18 cellular contexts compared by ENCODE assay signal in the genomic region with DNA sequence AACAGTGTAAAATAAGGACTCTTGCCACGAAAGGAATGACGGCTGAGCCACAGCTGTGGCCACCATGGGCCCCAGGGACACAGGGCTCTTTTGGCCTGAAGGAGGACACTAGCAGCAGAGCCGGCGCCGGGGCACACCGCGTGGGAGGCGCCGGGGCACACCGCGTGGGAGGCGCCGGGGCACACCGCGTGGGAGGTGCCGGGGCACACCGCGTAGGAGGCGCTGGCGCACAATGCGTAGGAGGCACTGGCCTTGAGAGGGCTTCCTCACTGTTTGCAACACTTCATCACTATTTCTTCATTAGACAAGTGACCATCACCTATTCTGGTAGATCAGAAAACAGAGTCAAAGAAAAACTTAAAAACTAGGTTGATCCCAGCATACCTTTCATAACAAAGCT. TPM values are rescaled to one million over a fixed set of nuclear protein-coding genes. Genes with fewer than 3 reads are reported as not detected.
DNase-seq lines count a peak whose midpoint lies in the region; ATAC-seq and TF ChIP-seq lines count a peak whose summit lies in the region.
"Had no signal": no experiment of that assay in that cellular context is flagged by ENCODE, and none has a peak within 500 bp of the region (broad histone marks: within the 10 kb centered on the region; RNA-seq: fewer than 3 reads in every experiment).

No MANE protein-coding gene starts in this region.

- peaks cover 0 to 5% of the 10 kb centered on the region in 2 experiments; a peak in 1 of 3 replicates for H3K36me3 ChIP-seq in HEK293 (ENCODE audit: control insufficient read depth in 2 of 2, insufficient read depth in 1 of 2, low read length in 2 of 2)
- peaks cover 0 to 31% (median 10%) of the 10 kb centered on the region in 4 donors for H3K36me3 ChIP-seq in esophagus muscularis mucosa
- H3K36me3 ChIP-seq in vagina = no peaks in the 10 kb centered on the region
- H3K36me3 ChIP-seq: colonic mucosa, WERI-Rb-1 had no signal

- TF ChIP-seq POLR2A in esophagus muscularis mucosa (IDR thresholded peaks at IDR 0.05; ENCODE audit: low read depth) (no peak), vagina (IDR thresholded peaks at IDR 0.05) (no peak)

- H3K27me3 Mint-ChIP-seq in nephron progenitor cell (ENCODE audit: low read depth, poor library complexity) = no peaks in the 10 kb centered on the region
- H3K27me3 Mint-ChIP-seq: activated CD4-positive, alpha-beta T cell treated with anti-CD3 and anti-CD28 coated beads, Interleukin-2, amount 10 ng/mL, durations not matched to agents 7 days and 5 days had no signal

- CTCF ChIA-PET in HEK293 (lab: Yijun Ruan, JAX) = no interaction called here

- no peak overlapping the region for H3K4me3 Mint-ChIP-seq in nephron progenitor cell
- H3K4me3 Mint-ChIP-seq: activated CD4-positive, alpha-beta T cell treated with anti-CD3 and anti-CD28 coated beads, Interleukin-2, amount 10 ng/mL, durations not matched to agents 7 days and 5 days; endodermal cell had no signal

- peaks cover 12% of the 10 kb centered on the region for H3K4me1 Mint-ChIP-seq in nephron progenitor cell
- H3K4me1 Mint-ChIP-seq: endodermal cell had no signal

- H3K27ac ChIP-seq in HEK293 (ENCODE audit: extremely low read depth, low read depth, low read length) = no peak overlapping the region
- H3K27ac ChIP-seq in esophagus muscularis mucosa (replicated peaks in 1 of 4) = peak overlapping the region; percentile 38 to 80 (median 69)
- no peak overlapping the region for H3K27ac ChIP-seq in vagina
- H3K27ac ChIP-seq: brain microvascular endothelial cell, colonic mucosa, testis, WERI-Rb-1 had no signal

- intact Hi-C loops in esophagus muscularis mucosa (cut with DNase I) = no loop called here
- intact Hi-C loops in vagina (cut with DNase I) = no loop called here

- H3K4me3 ChIP-seq in HEK293 (ENCODE audit: low read depth, low read length) = no peak overlapping the region
- H3K4me3 ChIP-seq in esophagus muscularis mucosa = no peak overlapping the region
- no peak overlapping the region for H3K4me3 ChIP-seq in vagina
- H3K4me3 ChIP-seq: colonic mucosa, testis had no signal

- no peak for TF ChIP-seq CTCF in HEK293 (tag by site-specific recombination; IDR thresholded peaks at IDR 0.05)
- no peak for TF ChIP-seq CTCF in esophagus muscularis mucosa (IDR thresholded peaks at IDR 0.05)
- no peak for TF ChIP-seq CTCF in nephron progenitor cell (IDR thresholded peaks at IDR 0.05)
- no peak for TF ChIP-seq CTCF in vagina (IDR thresholded peaks at IDR 0.05)

- H3K27me3 ChIP-seq in esophagus muscularis mucosa (no peaks in the 10 kb centered on the region), vagina (no peaks in the 10 kb centered on the region)
- H3K27me3 ChIP-seq: brain microvascular endothelial cell, colonic mucosa, testis had no signal

- no peak for TF ChIP-seq EP300 in esophagus muscularis mucosa (IDR thresholded peaks at IDR 0.05)

- peaks cover 80% of the 10 kb centered on the region for H3K36me3 Mint-ChIP-seq in nephron progenitor cell (ENCODE audit: low read depth)

- H3K9me3 Mint-ChIP-seq in nephron progenitor cell = peaks cover 55% of the 10 kb centered on the region

- H3K9me3 ChIP-seq in HEK293 (ENCODE audit: control insufficient read depth, insufficient read depth, low read depth, low read length) (no peaks in the 10 kb centered on the region), esophagus muscularis mucosa (no peaks in the 10 kb centered on the region), vagina (no peaks in the 10 kb centered on the region)
- H3K9me3 ChIP-seq: colonic mucosa, testis had no signal

- POLR2A ChIA-PET in HEK293 (lab: Yijun Ruan, JAX) = no interaction called here

- H3K4me1 ChIP-seq in HEK293 (ENCODE audit: control insufficient read depth, insufficient read depth, low read length) (no peaks in the 10 kb centered on the region), esophagus muscularis mucosa (peaks cover 28 to 80% (median 72%) of the 10 kb centered on the region in 4 donors), vagina (peaks cover 37% of the 10 kb centered on the region)
- H3K4me1 ChIP-seq: colonic mucosa had no signal

- WGBS in esophagus muscularis mucosa = 82% methylated on average over 20 of the region's 21 CpGs

- H3K27ac Mint-ChIP-seq in nephron progenitor cell = peak overlapping the region; percentile 79
- H3K27ac Mint-ChIP-seq: activated CD4-positive, alpha-beta T cell treated with anti-CD3 and anti-CD28 coated beads, Interleukin-2, amount 10 ng/mL, durations not matched to agents 7 days and 5 days; endodermal cell had no signal

- DNase-seq in NCI-H2227 (lab: John Stamatoyannopoulos, UW; ENCODE audit: unreplicated experiment) (peak; percentile 85), esophagus muscularis mucosa (ENCODE audit: extremely low spot score) (no peak), nephron progenitor cell (no peak), vagina (ENCODE audit: extremely low spot score in 2 of 2) (no peak)
- DNase-seq in stimulated activated CD4-positive, alpha-beta T cell treated with anti-CD3 and anti-CD28 coated beads, Interleukin-4, amount 100 ng/mL, for 4 hours = no peak
- DNase-seq: activated CD4-positive, alpha-beta T cell treated with anti-CD3 and anti-CD28 coated beads, Interleukin-2, amount 10 ng/mL, durations not matched to agents 7 days and 5 days; activated CD8-positive, alpha-beta memory T cell treated with anti-CD3 and anti-CD28 coated beads, Interleukin-2, amount 50 U/mL, for 48 hours; brain microvascular endothelial cell; colonic mucosa; DMS79; endodermal cell; NCI-H2081 treated with DMSO at 0.1 percent for 48 hours; NCI-H510A; NK-92 treated with Interleukin-12 subunit alpha and Interleukin-12 subunit beta, amount 100 ng/mL, for 24 hours; testis; WERI-Rb-1 had no signal

- ATAC-seq in GM19023 (IDR thresholded peaks at IDR 0.05; ENCODE audit: unreplicated experiment) = no peak

TF ChIP-seq in HEK293, 187 proteins besides CTCF, POLR2A, EP300 and RAD21:
- TF ChIP-seq SETDB1 (IDR thresholded peaks at IDR 0.05; ENCODE audit: insufficient read length, low read length) (peak; percentile 41), ZNF792 (tag by site-specific recombination; IDR thresholded peaks at IDR 0.05) (no peak)
TF ChIP-seq in HEK293: peak in this region for 1.

RNA-seq across cellular contexts. Expression of gene ESYT2, which starts 23.4 kb away (rescaled TPM):
- total RNA-seq in esophagus muscularis mucosa (100 to 1,000 TPM; 166 to 235 (median 202) TPM), vagina (82.5 TPM)

RNA-seq across cellular contexts. Expression of gene DYNC2I1, which starts 50.4 kb away (rescaled TPM):
- 10 to 100 TPM; 18.3 to 32.0 (median 24.9) TPM for total RNA-seq in esophagus muscularis mucosa
- 22.3 TPM for total RNA-seq in vagina

Comparison
In these comparisons a context has a peak if more than half of its experiments do, and no peak if none do; other contexts are left out.
1. H3K27ac ChIP-seq: peak in esophagus muscularis mucosa (4 of 4); none in HEK293 (single experiment) and vagina (single experiment).